In the genomic region with DNA sequence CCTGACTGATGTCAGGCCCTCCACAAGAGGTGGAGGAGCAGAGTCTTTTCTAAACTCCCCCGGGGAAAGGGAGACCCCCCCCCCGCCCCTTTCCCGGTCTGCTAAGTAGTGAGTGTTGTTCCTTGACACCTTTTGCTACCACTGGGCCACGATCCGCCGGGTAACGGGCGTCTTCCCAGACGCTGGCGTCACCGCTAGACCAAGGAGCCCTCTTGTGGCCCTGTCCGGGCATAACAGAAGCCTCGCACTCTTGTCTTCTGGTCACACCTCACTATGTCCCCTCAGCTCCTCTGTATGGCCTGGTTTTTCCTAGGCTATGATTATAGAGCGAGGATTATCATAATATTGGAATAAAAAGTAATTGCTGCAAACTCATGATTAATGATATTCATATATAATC, we compare ENCODE assay signal across 8 cellular contexts. TPM values are rescaled to one million over a fixed set of nuclear protein-coding genes. Genes with fewer than 3 reads are reported as not detected.
A peak's percentile ranks its signal among the peaks of the same experiment; 100 is the strongest.
DNase-seq lines count a peak whose midpoint lies in the region; ATAC-seq, FAIRE-seq and TF ChIP-seq lines count a peak whose summit lies in the region.
"Not testable (repeated sequence)": the region's sequence is repeated elsewhere in the genome, so short reads cannot be mapped to it uniquely, and the experiment has no call there.

No MANE protein-coding gene starts in this region.

- H3K4me1 ChIP-seq in PC-3 (ENCODE audit: insufficient read depth, low read length) (peaks cover 15% of the 10 kb centered on the region), K562 (replicated peaks in 1 of 2; ENCODE audit: control insufficient read depth in 2 of 2, insufficient read depth in 2 of 2, low read length in 2 of 2) (peaks cover 4 to 16% of the 10 kb centered on the region in 2 experiments)
- not testable (repeated sequence) for H3K4me1 ChIP-seq in cardiac muscle cell (ENCODE audit: low read depth)

- peaks cover 12% of the 10 kb centered on the region for H3K79me2 ChIP-seq in PC-3 (ENCODE audit: low read length)
- peaks cover 16% of the 10 kb centered on the region for H3K79me2 ChIP-seq in K562 (ENCODE audit: control insufficient read depth, insufficient read depth, low read length)

- CTCF ChIA-PET in BJ (lab: Yijun Ruan, JAX), result interaction anchor here (0.6 to 1.2 kb wide), 2 partner anchors 8 to 714 kb away, joined by 3 to 5 read pairs; no protein-coding TSS in a partner anchor
- CTCF ChIA-PET in PC-3 (lab: Charles Lee); K562 (lab: Yijun Ruan, JAX; ENCODE audit: low intra/inter-chr PET ratio): not testable (repeated sequence)

- peak overlapping the region; percentile 37; the same call in 1 of the 2 replicates for H3K4me3 Mint-ChIP-seq in HFFc6
- peak overlapping the region; percentile 61 for H3K4me3 Mint-ChIP-seq in nephron progenitor cell

- not testable (repeated sequence) for H3K9me3 ChIP-seq in PC-3 (ENCODE audit: low read length); K562 (replicated peaks; ENCODE audit: control insufficient read depth, insufficient read depth, low read depth, low read length); cardiac muscle cell (ENCODE audit: low read depth)

- DNase-seq in BJ (ENCODE audit: low read depth), result not testable (repeated sequence)
- DNase-seq in HFFc6 (peak; percentile 67), PC-3 (peak; percentile 60), K562 (ENCODE audit: extremely low read depth in 1 of 4, low spot score in 3 of 4) (peak in 2 of 4 experiments; percentile 28 to 76), cardiac muscle cell (ENCODE audit: low read depth in 1 of 2, low spot score in 1 of 2) (peak; percentile 52 to 73), nephron progenitor cell (peak; percentile 79)
- peak; percentile 63 for DNase-seq in activated CD4-positive, alpha-beta T cell treated with anti-CD3 and anti-CD28 coated beads, Interleukin-2, amount 50 U/mL, for 1 hour
- DNase-seq in stimulated activated CD8-positive, alpha-beta memory T cell treated with anti-CD3 and anti-CD28 coated beads, Interleukin-4, amount 100 ng/mL, for 24 hours (ENCODE audit: low read depth), result peak; percentile 53

- in situ Hi-C loops in K562 (cut with MboI), result not testable (repeated sequence)

- TF ChIP-seq EP300 in K562 (IDR thresholded peaks at IDR 0.05; ENCODE audit: low read length), result not testable (repeated sequence)

- H3K9me1 ChIP-seq in K562 (ENCODE audit: control insufficient read depth, insufficient read depth, low read length), result not testable (repeated sequence)

- H4K20me1 ChIP-seq in PC-3 (ENCODE audit: low read length); K562 (replicated peaks; ENCODE audit: control insufficient read depth, insufficient read depth, low read length): not testable (repeated sequence)

- H3K4me1 Mint-ChIP-seq in HFFc6 (ENCODE audit: low read depth) (peaks cover 26% of the 10 kb centered on the region), nephron progenitor cell (peaks cover 68% of the 10 kb centered on the region)

- H3K36me3 ChIP-seq in BJ (ENCODE audit: control insufficient read depth, insufficient read depth, low read length); PC-3 (ENCODE audit: low read depth, low read length): not testable (repeated sequence)
- H3K36me3 ChIP-seq in K562 (ENCODE audit: control insufficient read depth, insufficient read depth, low read length), result peaks cover 19% of the 10 kb centered on the region; the same call in 1 of the 3 replicates
- H3K36me3 ChIP-seq in cardiac muscle cell, result peaks cover 12% of the 10 kb centered on the region

- H3K27ac Mint-ChIP-seq in HFFc6, result peak overlapping the region; percentile 62; the same call in 1 of the 2 replicates
- peak overlapping the region; percentile 51 for H3K27ac Mint-ChIP-seq in nephron progenitor cell

- not testable (repeated sequence) for BruUV-seq in PC-3 (replicated peaks; lab: Mats Ljungman, UMichigan); K562 (replicated peaks; lab: Mats Ljungman, UMichigan)

- H3K9ac ChIP-seq in PC-3 (ENCODE audit: low read length), result not testable (repeated sequence)
- H3K9ac ChIP-seq in K562 (ENCODE audit: insufficient read depth in 1 of 2, low read depth in 2 of 2, low read length in 2 of 2), result 0 out of 4 replicates have a peak overlapping the region, but pooled peaks of 1 of the 2 experiments have one; percentile 45

- H3F3A ChIP-seq in PC-3 (ENCODE audit: low read length, unreplicated experiment), result not testable (repeated sequence)

- not testable (repeated sequence) for H3K36me3 Mint-ChIP-seq in HFFc6 (ENCODE audit: low read depth); nephron progenitor cell (ENCODE audit: low read depth)

- peak; percentile 51 for FAIRE-seq in K562 (lab: Jason Lieb, UNC)

- not testable (repeated sequence) for H3K4me2 ChIP-seq in PC-3 (ENCODE audit: low read length)
- peak overlapping the region; percentile 25; the same call in 1 of the 2 replicates for H3K4me2 ChIP-seq in K562 (ENCODE audit: insufficient read depth, low read length)

- not testable (repeated sequence) for TF ChIP-seq POLR2A in K562 (conservative IDR thresholded peaks at IDR 0.05)

- TF ChIP-seq CTCF in BJ (IDR thresholded peaks at IDR 0.05; ENCODE audit: insufficient read depth, low read depth, low read length) (peak; percentile 76), HFFc6 (IDR thresholded peaks at IDR 0.05) (peak; percentile 77), PC-3 (conservative IDR thresholded peaks at IDR 0.05; ENCODE audit: low read depth, low read length) (peak; percentile 49), K562 (IDR thresholded peaks at IDR 0.05 in 2 of 3, conservative IDR thresholded peaks at IDR 0.05 in 1 of 3; ENCODE audit: insufficient read depth in 2 of 3, low read depth in 1 of 3, low read length in 3 of 3) (peak; percentile 67 to 82 (median 74)), cardiac muscle cell (IDR thresholded peaks at IDR 0.05; ENCODE audit: low read depth, low read length) (peak; percentile 65), nephron progenitor cell (IDR thresholded peaks at IDR 0.05) (peak; percentile 66)

- not testable (repeated sequence) for H3K9me2 ChIP-seq in PC-3 (replicated peaks; ENCODE audit: low read length)

- not testable (repeated sequence) for H3K4me3 ChIP-seq in BJ (ENCODE audit: low read depth, low read length); PC-3 (ENCODE audit: low read length); K562; cardiac muscle cell

- 3% methylated on average over 14 of the region's 14 CpGs for WGBS in K562 (ENCODE audit: insufficient coverage, low coverage, missing lambda C conversion rate)

- intact Hi-C loops in PC-3 (cut with micrococcal nuclease); K562 (cut with micrococcal nuclease): not testable (repeated sequence)

- not testable (repeated sequence) for H2AFZ ChIP-seq in PC-3 (ENCODE audit: low read length); K562 (ENCODE audit: low read depth, low read length)

- peak; percentile 34 to 75; a peak in 3 of 4 replicates for TF ChIP-seq RAD21 in K562 (CRISPR knock-in tag; conservative IDR thresholded peaks at IDR 0.05 in 1 of 2, IDR thresholded peaks at IDR 0.05 in 1 of 2)

- H3K27me3 Mint-ChIP-seq in HFFc6 (ENCODE audit: insufficient read depth); nephron progenitor cell (ENCODE audit: low read depth, poor library complexity): not testable (repeated sequence)

- H3K9me3 Mint-ChIP-seq in HFFc6, nephron progenitor cell: not testable (repeated sequence)

- ATAC-seq in PC-3, K562: not testable (repeated sequence)

- H3K27ac ChIP-seq in PC-3 (ENCODE audit: low read length); K562 (ENCODE audit: extremely low read depth, low read depth, low read length); cardiac muscle cell: not testable (repeated sequence)

- POLR2A ChIA-PET in BJ (lab: Charles Lee), result interaction anchor here (0.6 kb wide), 1 partner anchor 22 kb away, joined by 7 read pairs; no protein-coding TSS in a partner anchor
- POLR2A ChIA-PET in PC-3 (lab: Charles Lee; ENCODE audit: unreplicated experiment), result not testable (repeated sequence)
- POLR2A ChIA-PET in K562 (lab: Yijun Ruan, JAX), result interaction anchor here (0.8 kb wide), 1 partner anchor 241 kb away, joined by 3 read pairs; the partner anchor contains the start of gene FLYWCH1

- not testable (repeated sequence) for H3K27me3 ChIP-seq in BJ (ENCODE audit: control insufficient read depth, insufficient read depth, low read length); PC-3 (ENCODE audit: low read length); K562 (ENCODE audit: control insufficient read depth in 2 of 2, insufficient read depth in 2 of 2, low read length in 2 of 2); cardiac muscle cell

RNA-seq across cellular contexts. Expression of gene KCTD5, which starts 12.3 kb away (rescaled TPM):
- polyA plus RNA-seq in BJ (2011; rRNA removed) (25.4 and 34.5 TPM in 2 replicates), K562 (2011; rRNA removed) (36.1 and 37.5 TPM in 2 replicates), K562 (2014; fragmentation: Illumina TruSeq; extraction: Trizol) (31.2 and 39.2 TPM in 2 replicates), K562 (2014; fragmentation: Nextera tagmentation; extraction: Ambion mirVana) (1 to 10 TPM in 1 of 2 experiments, under 1 TPM in 1; 0.73 to 1.6 TPM), K562 (2014; rRNA removed) (58.0 and 58.3 TPM in 2 replicates), cardiac muscle cell (32.6 and 35.0 TPM in 2 replicates)
- 14.5 and 18.7 TPM in 2 replicates for polyA minus RNA-seq in BJ (2011; rRNA and poly(A)+ RNA removed)
- 10 to 100 TPM; 27.1 to 30.9 (median 28.8) TPM for total RNA-seq in HFFc6 (2021; fragmentation: NEBNext Ultra II Directional; extraction: Animal tissue kit (Norgen Biotek cat#: 25700))
- total RNA-seq in PC-3 (2014; rRNA removed) (52.2 and 62.1 TPM in 2 replicates), K562 (2014; rRNA removed) (34.5 and 48.7 TPM in 2 replicates), K562 (2014; rRNA removed; fragmentation: Illumina TruSeq; extraction: Trizol) (15.4 and 17.2 TPM in 2 replicates), K562 (2015; rRNA removed; fragmentation: Illumina TruSeq; extraction: Trizol) (30.9 and 32.3 TPM in 2 replicates), K562 (2021) (39.0 and 40.0 TPM in 2 replicates), cardiac muscle cell (32.9 and 67.2 TPM in 2 replicates)
- 43.6 and 59.1 TPM in 2 replicates for total RNA-seq in K562 (2011; cell fraction: chromatin; rRNA removed; ENCODE audit: low replicate concordance)
- total RNA-seq in K562 (2011; cell fraction: nucleolus; rRNA removed), result 40.1 and 50.7 TPM in 2 replicates
- 31.7 and 32.9 TPM in 2 replicates for total RNA-seq in K562 (2011; cell fraction: nucleoplasm; rRNA removed)
- 49.9 and 152 TPM in 2 replicates for polyA plus RNA-seq in K562 (2011; cell fraction: cytosol; rRNA removed)
- polyA plus RNA-seq in K562 (2011; cell fraction: nucleus; rRNA removed), result 19.7 and 24.6 TPM in 2 replicates
- 27.5 and 34.3 TPM in 2 replicates for polyA plus RNA-seq in K562 (2012)
- 17.2 and 25.7 TPM in 2 replicates for polyA minus RNA-seq in K562 (2011; rRNA and poly(A)+ RNA removed)
- 17.5 and 19.7 TPM in 2 replicates for polyA minus RNA-seq in K562 (2011; cell fraction: cytosol; rRNA and poly(A)+ RNA removed)
- 18.7 and 23.8 TPM in 2 replicates for polyA minus RNA-seq in K562 (2011; cell fraction: nucleus; rRNA and poly(A)+ RNA removed)

RNA-seq across cellular contexts. Expression of gene PRSS27, which starts 50.0 kb away (rescaled TPM):
- polyA plus RNA-seq in BJ (2011; rRNA removed) (0.81 and 0.97 TPM in 2 replicates), K562 (2011; rRNA removed) (0.20 TPM in 2 replicates), K562 (2014; fragmentation: Illumina TruSeq; extraction: Trizol) (0.11 TPM in 1 of 2 replicates, not detected in the other), K562 (2014; fragmentation: Nextera tagmentation; extraction: Ambion mirVana) (not detected), K562 (2014; rRNA removed) (0.22 TPM in 1 of 2 replicates, not detected in the other), cardiac muscle cell (12.1 and 14.5 TPM in 2 replicates)
- polyA minus RNA-seq in BJ (2011; rRNA and poly(A)+ RNA removed), result 0.36 and 0.57 TPM in 2 replicates
- under 1 TPM; 0.17 to 0.43 (median 0.31) TPM for total RNA-seq in HFFc6 (2021; fragmentation: NEBNext Ultra II Directional; extraction: Animal tissue kit (Norgen Biotek cat#: 25700))
- total RNA-seq in PC-3 (2014; rRNA removed) (1.2 TPM in 1 of 2 replicates, not detected in the other), K562 (2014; rRNA removed) (0.09 and 0.29 TPM in 2 replicates), K562 (2014; rRNA removed; fragmentation: Illumina TruSeq; extraction: Trizol) (not detected in 2 replicates), K562 (2015; rRNA removed; fragmentation: Illumina TruSeq; extraction: Trizol) (0.15 and 0.18 TPM in 2 replicates), K562 (2021) (0.16 and 0.20 TPM in 2 replicates), cardiac muscle cell (13.0 and 17.0 TPM in 2 replicates)
- 0.83 and 2.0 TPM in 2 replicates for total RNA-seq in K562 (2011; cell fraction: chromatin; rRNA removed; ENCODE audit: low replicate concordance)
- total RNA-seq in K562 (2011; cell fraction: nucleolus; rRNA removed), result 1.6 and 2.0 TPM in 2 replicates
- total RNA-seq in K562 (2011; cell fraction: nucleoplasm; rRNA removed), result 1.4 and 1.5 TPM in 2 replicates
- 0.19 and 0.86 TPM in 2 replicates for polyA plus RNA-seq in K562 (2011; cell fraction: cytosol; rRNA removed)
- polyA plus RNA-seq in K562 (2011; cell fraction: nucleus; rRNA removed), result 0.65 and 0.77 TPM in 2 replicates
- polyA plus RNA-seq in K562 (2012), result 0.26 and 1.3 TPM in 2 replicates
- polyA minus RNA-seq in K562 (2011; rRNA and poly(A)+ RNA removed), result 0.07 and 0.15 TPM in 2 replicates
- polyA minus RNA-seq in K562 (2011; cell fraction: cytosol; rRNA and poly(A)+ RNA removed), result not detected in 2 replicates
- polyA minus RNA-seq in K562 (2011; cell fraction: nucleus; rRNA and poly(A)+ RNA removed), result 0.44 and 0.67 TPM in 2 replicates
